ENCODE assay signal across 1 cellular context in the genomic region with DNA sequence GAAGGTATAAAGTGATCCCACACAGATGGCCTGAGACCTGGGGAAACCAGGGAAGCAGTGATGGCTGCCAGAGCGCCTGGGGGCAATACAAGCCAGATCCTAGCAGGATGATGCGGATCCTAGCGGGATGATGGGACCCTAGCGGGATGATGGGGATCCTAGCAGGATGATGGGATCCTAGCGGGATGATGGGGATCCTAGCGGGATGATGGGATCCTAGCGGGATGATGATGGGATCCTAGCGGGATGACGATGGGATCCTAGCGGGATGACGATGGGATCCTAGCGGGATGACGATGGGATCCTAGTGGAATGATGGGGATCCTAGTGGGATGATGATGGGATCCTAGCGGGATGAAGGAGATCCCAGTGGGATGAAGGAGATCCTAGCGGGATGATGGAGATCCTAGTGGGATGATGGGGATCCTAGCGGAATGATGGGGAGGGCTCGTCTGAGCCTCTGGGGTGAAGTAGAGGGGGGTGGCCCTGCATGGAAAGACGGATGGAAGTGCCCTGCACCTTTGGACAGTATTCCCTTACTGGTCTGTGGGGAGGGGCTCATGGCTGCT.
TF ChIP-seq lines count a peak whose summit lies in the region.

No MANE protein-coding gene starts in this region.

TF ChIP-seq in HepG2, 621 proteins besides CTCF, POLR2A, EP300 and RAD21:
- no peak for TF ChIP-seq MAZ (IDR thresholded peaks at IDR 0.05; ENCODE audit: borderline replicate concordance, low read depth, low read length)
- no peak for TF ChIP-seq MAZ (CRISPR knock-in tag; IDR thresholded peaks at IDR 0.05; ENCODE audit: low read depth)
- TF ChIP-seq ZBTB33 (CRISPR knock-in tag; IDR thresholded peaks at IDR 0.05): peak; percentile 48
- TF ChIP-seq, protein P1, sequence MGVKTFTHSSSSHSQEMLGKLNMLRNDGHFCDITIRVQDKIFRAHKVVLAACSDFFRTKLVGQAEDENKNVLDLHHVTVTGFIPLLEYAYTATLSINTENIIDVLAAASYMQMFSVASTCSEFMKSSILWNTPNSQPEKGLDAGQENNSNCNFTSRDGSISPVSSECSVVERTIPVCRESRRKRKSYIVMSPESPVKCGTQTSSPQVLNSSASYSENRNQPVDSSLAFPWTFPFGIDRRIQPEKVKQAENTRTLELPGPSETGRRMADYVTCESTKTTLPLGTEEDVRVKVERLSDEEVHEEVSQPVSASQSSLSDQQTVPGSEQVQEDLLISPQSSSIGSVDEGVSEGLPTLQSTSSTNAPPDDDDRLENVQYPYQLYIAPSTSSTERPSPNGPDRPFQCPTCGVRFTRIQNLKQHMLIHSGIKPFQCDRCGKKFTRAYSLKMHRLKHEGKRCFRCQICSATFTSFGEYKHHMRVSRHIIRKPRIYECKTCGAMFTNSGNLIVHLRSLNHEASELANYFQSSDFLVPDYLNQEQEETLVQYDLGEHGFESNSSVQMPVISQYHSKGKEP (CRISPR knock-in tag; IDR thresholded peaks at IDR 0.05): no peak
- TF ChIP-seq HES4 (CRISPR knock-in tag; IDR thresholded peaks at IDR 0.05; ENCODE audit: borderline replicate concordance): no peak
- no peak for TF ChIP-seq ELF4 (CRISPR knock-in tag; IDR thresholded peaks at IDR 0.05; ENCODE audit: borderline replicate concordance)
- TF ChIP-seq ZNF263 (CRISPR knock-in tag; IDR thresholded peaks at IDR 0.05): peak; percentile 90
- no peak for TF ChIP-seq CBX1 (IDR thresholded peaks at IDR 0.05; ENCODE audit: low read depth)
- no peak for TF ChIP-seq FOXA3 (CRISPR knock-in tag; IDR thresholded peaks at IDR 0.05)
- TF ChIP-seq TMF1 (CRISPR knock-in tag; IDR thresholded peaks at IDR 0.05; ENCODE audit: low read depth): no peak
- TF ChIP-seq, protein P2, sequence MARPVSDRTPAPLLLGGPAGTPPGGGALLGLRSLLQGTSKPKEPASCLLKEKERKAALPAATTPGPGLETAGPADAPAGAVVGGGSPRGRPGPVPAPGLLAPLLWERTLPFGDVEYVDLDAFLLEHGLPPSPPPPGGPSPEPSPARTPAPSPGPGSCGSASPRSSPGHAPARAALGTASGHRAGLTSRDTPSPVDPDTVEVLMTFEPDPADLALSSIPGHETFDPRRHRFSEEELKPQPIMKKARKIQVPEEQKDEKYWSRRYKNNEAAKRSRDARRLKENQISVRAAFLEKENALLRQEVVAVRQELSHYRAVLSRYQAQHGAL (CRISPR knock-in tag; IDR thresholded peaks at IDR 0.05; ENCODE audit: not compliant biosample characterization): no peak
- TF ChIP-seq PHF8 (CRISPR knock-in tag; IDR thresholded peaks at IDR 0.05): no peak
- no peak for TF ChIP-seq CREB1 (IDR thresholded peaks at IDR 0.05)
- no peak for TF ChIP-seq CREB1 (CRISPR knock-in tag; IDR thresholded peaks at IDR 0.05)
- 0 out of 2 replicates have a peak, but pooled peaks have one; percentile 12 for TF ChIP-seq POLR2G (IDR thresholded peaks at IDR 0.05; ENCODE audit: low read depth, low read length)
- TF ChIP-seq HMGA1 (CRISPR knock-in tag; conservative IDR thresholded peaks at IDR 0.05): no peak
- no peak for TF ChIP-seq MIER2 (CRISPR knock-in tag; IDR thresholded peaks at IDR 0.05)
- no peak for TF ChIP-seq ZNF230 (CRISPR knock-in tag; IDR thresholded peaks at IDR 0.05)
- 0 out of 2 replicates have a peak, but pooled peaks have one; percentile 17 for TF ChIP-seq MYC (CRISPR knock-in tag; IDR thresholded peaks at IDR 0.05; ENCODE audit: borderline replicate concordance)
